Comparison of ENCODE assay signal across 16 cellular contexts in the genomic region with DNA sequence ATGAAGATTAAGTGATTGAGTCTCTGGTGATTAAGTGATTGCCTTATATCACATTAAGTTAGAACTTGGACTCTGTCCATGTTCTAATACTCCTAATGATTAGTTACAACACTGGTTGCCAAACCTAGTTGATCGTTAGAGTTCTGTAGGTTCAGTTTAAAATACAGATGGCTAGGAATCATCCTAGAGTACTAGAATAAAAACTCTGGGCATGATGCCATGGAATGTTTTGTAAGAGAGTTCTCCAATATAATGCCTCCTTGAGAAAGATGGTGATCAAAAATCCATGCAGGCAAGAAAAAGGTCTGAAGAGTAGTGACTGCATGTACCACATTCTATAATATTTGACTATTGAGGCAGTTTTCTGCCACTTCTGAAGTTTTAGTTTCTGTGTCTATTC.
A peak's percentile ranks its signal among the peaks of the same experiment; 100 is the strongest.
DNase-seq lines count a peak whose midpoint lies in the region; ATAC-seq and TF ChIP-seq lines count a peak whose summit lies in the region.
"Had no signal": no experiment of that assay in that cellular context is flagged by ENCODE, and none has a peak within 500 bp of the region (broad histone marks: within the 10 kb centered on the region; RNA-seq: fewer than 3 reads in every experiment).

No MANE protein-coding gene starts in this region.

- intact Hi-C loops in left lung (cut with DNase I) = no loop called here

- H3K4me3 ChIP-seq in astrocyte of the cerebellum (ENCODE audit: low read depth, low read length) (no peak overlapping the region), fibroblast of pulmonary artery (replicated peaks; ENCODE audit: low read depth, low read length) (no peak overlapping the region), left lung (no peak overlapping the region)
- H3K4me3 ChIP-seq: BLaER1, GM23338, SJCRH30 had no signal

- no peak overlapping the region for H3K27ac ChIP-seq in left lung
- H3K27ac ChIP-seq: BLaER1, SJCRH30 had no signal

- ATAC-seq in left lung = no peak
- ATAC-seq: GM23338 had no signal

- in situ Hi-C loops in astrocyte of the cerebellum (cut with HindIII; ENCODE audit: low sequenced_read_pairs) = no loop called here

- H3K4me1 ChIP-seq in left lung = no peaks in the 10 kb centered on the region
- H3K4me1 ChIP-seq: BLaER1, SJCRH30 had no signal

- no peaks in the 10 kb centered on the region for H3K27me3 ChIP-seq in left lung
- H3K27me3 ChIP-seq: BLaER1, SJCRH30 had no signal

- no peaks in the 10 kb centered on the region for H3K9me3 ChIP-seq in left lung
- H3K9me3 ChIP-seq: BLaER1, SJCRH30 had no signal

- peak; percentile 6 for DNase-seq in NCI-H2171 treated with DMSO at 0.1 percent for 48 hours (lab: John Stamatoyannopoulos, UW)
- no peak for DNase-seq in NCI-H2171 (lab: John Stamatoyannopoulos, UW)
- peak; percentile 53 for DNase-seq in astrocyte of the cerebellum (ENCODE audit: low read depth)
- peak; percentile 13 for DNase-seq in fibroblast of pulmonary artery (ENCODE audit: low read depth)
- peak; percentile 50 for DNase-seq in superior temporal gyrus (ENCODE audit: extremely low spot score)
- no peak for DNase-seq in left lung
- DNase-seq in NCI-H2196 treated with DMSO at 0.1 percent for 48 hours (lab: John Stamatoyannopoulos, UW; ENCODE audit: unreplicated experiment) = no peak
- no peak for DNase-seq in nucleus accumbens (lab: John Stamatoyannopoulos, UW)
- DNase-seq: 8988T, DMS79 treated with DMSO at 0.1 percent for 48 hours, KBM-7, NCI-H446 treated with DMSO at 0.1 percent for 48 hours, RPMI8226, SJCRH30 had no signal

- TF ChIP-seq CTCF in astrocyte of the cerebellum (IDR thresholded peaks at IDR 0.05; ENCODE audit: low read depth, low read length, missing control alignments) (no peak), fibroblast of pulmonary artery (IDR thresholded peaks at IDR 0.05; ENCODE audit: low read length, missing control alignments) (no peak), left lung (IDR thresholded peaks at IDR 0.05) (no peak)

- H3K36me3 ChIP-seq in left lung = no peaks in the 10 kb centered on the region
- H3K36me3 ChIP-seq: BLaER1, SJCRH30 had no signal

Comparison
In these comparisons a context has a peak if more than half of its experiments do, and no peak if none do; other contexts are left out.
1. DNase-seq: peak in NCI-H2171 treated with DMSO at 0.1 percent for 48 hours (single experiment), astrocyte of the cerebellum (single experiment), fibroblast of pulmonary artery (single experiment) and superior temporal gyrus (single experiment); none in NCI-H2171 (single experiment), left lung (0 of 2), NCI-H2196 treated with DMSO at 0.1 percent for 48 hours (single experiment) and nucleus accumbens (0 of 56).